In genomic region chr21:31872452-31873274, GRCh38 we compare ENCODE assay signal across 9 cellular contexts. TPM values are rescaled to one million over a fixed set of nuclear protein-coding genes. Genes with fewer than 3 reads are reported as not detected.
DNase-seq lines count a peak whose midpoint lies in the region; ATAC-seq, FAIRE-seq and TF ChIP-seq lines count a peak whose summit lies in the region.
"Had no signal": no experiment of that assay in that cellular context is flagged by ENCODE, and none has a peak within 500 bp of the region (broad histone marks: within the 10 kb centered on the region; RNA-seq: fewer than 3 reads in every experiment).

Gene HUNK, plus strand, starts transcription at chr21:31873020. Its CDS starts 655 bp downstream, at chr21:31873675.

- TF ChIP-seq CTCF in brain (conservative IDR thresholded peaks at IDR 0.05) (peak in 1 of 2 experiments; percentile 32), smooth muscle cell (IDR thresholded peaks at IDR 0.05; ENCODE audit: borderline replicate concordance, insufficient read depth, poor library complexity, severe bottlenecking) (no peak)

- in situ Hi-C loops in ACHN (cut with HindIII; ENCODE audit: low pct_ligation_motif_present, low pct_unique_long_range_greater_than_20kb, low sequenced_read_pairs), result no loop called here

- peak within 1 kb of the TSS; percentile 95 for H3K4me2 ChIP-seq in smooth muscle cell
- no peak within 1 kb of the TSS for H3K4me2 ChIP-seq in Karpas-422 (ENCODE audit: low read depth, low read length, poor library complexity, severe bottlenecking)

- peaks cover 30% of the 10 kb centered on the region for H3K79me2 ChIP-seq in smooth muscle cell (ENCODE audit: low read depth)
- no peaks in the 10 kb centered on the region for H3K79me2 ChIP-seq in Karpas-422 (ENCODE audit: low read length)

- peaks cover 61% of the 10 kb centered on the region for H3K4me1 Mint-ChIP-seq in brain

- no peaks in the 10 kb centered on the region for H3K9me3 ChIP-seq in smooth muscle cell (replicated peaks; ENCODE audit: low read depth)
- no peaks in the 10 kb centered on the region for H3K9me3 ChIP-seq in Karpas-422 (ENCODE audit: low read length)

- no peaks in the 10 kb centered on the region for H3K27me3 ChIP-seq in smooth muscle cell (ENCODE audit: low read depth)
- H3K27me3 ChIP-seq in Karpas-422 (ENCODE audit: low read length), result no peaks in the 10 kb centered on the region

- WGBS in smooth muscle cell (ENCODE audit: low lambda C conversion rate), result under 1% methylated on average over 45 of the region's 74 CpGs

- no peaks in the 10 kb centered on the region for H3K9me2 ChIP-seq in Karpas-422 (replicated peaks; ENCODE audit: insufficient read depth, low read length)

- peak within 1 kb of the TSS; percentile 55 for H3K27ac ChIP-seq in smooth muscle cell (ENCODE audit: low read depth)
- H3K27ac ChIP-seq in Karpas-422 (ENCODE audit: low read length), result no peak within 1 kb of the TSS
- H3K27ac ChIP-seq: epithelial cell of prostate had no signal

- H3K36me3 ChIP-seq in smooth muscle cell (ENCODE audit: low read depth) (no peaks in the 10 kb centered on the region), Karpas-422 (ENCODE audit: insufficient read depth, low read length) (no peaks in the 10 kb centered on the region)

- TF ChIP-seq POLR2A in GM12892 (IDR thresholded peaks at IDR 0.05; ENCODE audit: low read depth, low read length), result no peak

- H2AFZ ChIP-seq in smooth muscle cell (ENCODE audit: low read depth) (peak within 1 kb of the TSS; percentile 94), Karpas-422 (ENCODE audit: low read length) (no peak within 1 kb of the TSS)

- FAIRE-seq in GM12892 (lab: Jason Lieb, UNC), result no peak

- H3K36me3 Mint-ChIP-seq in brain, result peaks cover 4% of the 10 kb centered on the region

- H3K4me3 ChIP-seq in smooth muscle cell (peak within 1 kb of the TSS; percentile 92), Karpas-422 (ENCODE audit: low read length) (no peak within 1 kb of the TSS)

- peak within 1 kb of the TSS; percentile 91 to 98 (median 96) for H3K27ac Mint-ChIP-seq in brain

- H3K27me3 Mint-ChIP-seq in brain, result peaks cover 10% of the 10 kb centered on the region

- ATAC-seq in HG02981 (IDR thresholded peaks at IDR 0.05; ENCODE audit: unreplicated experiment), result no peak

- H3K4me3 Mint-ChIP-seq in brain, result peak within 1 kb of the TSS; percentile 91 to 96 (median 92)

- H3K9ac ChIP-seq in smooth muscle cell (ENCODE audit: low read depth) (peak within 1 kb of the TSS; percentile 50), Karpas-422 (ENCODE audit: low read length) (no peak within 1 kb of the TSS)

- peak; percentile 16 for DNase-seq in ACHN
- DNase-seq in GM12892 (ENCODE audit: insufficient read length), result peak; percentile 36
- peak; percentile 72 to 91 for DNase-seq in NCI-H526 (lab: John Stamatoyannopoulos, UW)
- DNase-seq in islet precursor cell, result peak; percentile 86
- peak; percentile 56 for DNase-seq in smooth muscle cell (lab: John Stamatoyannopoulos, UW; ENCODE audit: unreplicated experiment)
- no peak for DNase-seq in Karpas-422

- H3F3A ChIP-seq in smooth muscle cell (ENCODE audit: low read depth), result no peaks in the 10 kb centered on the region

- peaks cover 23% of the 10 kb centered on the region for H4K20me1 ChIP-seq in smooth muscle cell (ENCODE audit: low read depth)
- no peaks in the 10 kb centered on the region for H4K20me1 ChIP-seq in Karpas-422 (ENCODE audit: insufficient read depth, low read depth, low read length)

- H3K9me3 Mint-ChIP-seq in brain, result no peaks in the 10 kb centered on the region

- H3K4me1 ChIP-seq in smooth muscle cell (ENCODE audit: low read depth), result peaks cover 20% of the 10 kb centered on the region
- H3K4me1 ChIP-seq in Karpas-422 (ENCODE audit: low read length), result no peaks in the 10 kb centered on the region

RNA-seq across cellular contexts. Expression of gene HUNK, which starts in this region (rescaled TPM):
- polyA plus RNA-seq in GM12892 (2012; ENCODE audit: missing spikeins), result 0.08 TPM
- polyA plus RNA-seq in brain (ENCODE audit: insufficient read depth, low read depth, low replicate concordance), result 10.6 TPM
- total RNA-seq in smooth muscle cell, result 5.5 and 8.6 TPM in 2 replicates
- 7.0 and 11.6 TPM in 2 replicates for polyA plus RNA-seq in smooth muscle cell
- total RNA-seq in Karpas-422 (2014; rRNA removed; shearing (Covaris generic); ENCODE audit: low replicate concordance), result not detected in 2 replicates
